In the genomic region with DNA sequence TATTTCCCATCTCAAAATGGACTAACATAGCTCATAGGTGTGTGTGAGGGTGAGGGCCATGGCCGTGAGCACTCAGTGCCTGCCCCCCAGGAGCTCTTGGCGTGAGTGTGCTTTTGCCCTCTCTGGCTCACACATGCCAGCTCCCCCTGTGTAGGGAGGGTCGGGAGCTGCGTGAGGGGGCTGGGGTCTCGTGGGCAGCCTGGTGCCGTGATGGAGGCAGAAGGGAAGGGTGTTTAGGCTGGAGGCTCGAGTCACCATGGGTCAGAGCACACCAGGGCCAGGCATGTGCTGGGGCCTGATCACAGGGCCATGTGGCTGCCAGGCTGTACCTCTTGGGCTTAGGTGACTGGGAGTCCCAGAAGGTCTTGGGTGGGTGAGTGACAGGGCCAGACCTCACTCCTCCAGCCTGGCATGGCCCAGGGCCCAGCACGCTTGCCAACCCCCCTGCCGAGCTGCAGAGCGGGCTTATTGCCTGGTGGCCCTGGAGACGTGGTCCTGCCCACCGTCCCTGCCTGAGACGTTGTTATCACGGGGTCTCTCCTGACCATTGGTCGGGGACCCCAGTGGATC, we compare ENCODE assay signal across 17 cellular contexts. TPM values are rescaled to one million over a fixed set of nuclear protein-coding genes. Genes with fewer than 3 reads are reported as not detected.
DNase-seq lines count a peak whose midpoint lies in the region; ATAC-seq, FAIRE-seq and TF ChIP-seq lines count a peak whose summit lies in the region.
"Had no signal": no experiment of that assay in that cellular context is flagged by ENCODE, and none has a peak within 500 bp of the region (broad histone marks: within the 10 kb centered on the region; RNA-seq: fewer than 3 reads in every experiment).

No MANE protein-coding gene starts in this region.

- H3K4me2 ChIP-seq in HepG2 (ENCODE audit: low read depth, low read length) = no peak overlapping the region
- H3K4me2 ChIP-seq: BLaER1 treated with 17β-estradiol and CSF1 and Interleukin-3, amounts not matched to agents 10 nM and 100 nM; GM23338 had no signal

- H3K9me3 ChIP-seq in left ventricle myocardium inferior (replicated peaks) (no peaks in the 10 kb centered on the region), HepG2 (ENCODE audit: low read length) (no peaks in the 10 kb centered on the region)
- H3K9me3 ChIP-seq: BLaER1 treated with 17β-estradiol and CSF1 and Interleukin-3, amounts not matched to agents 10 nM and 100 nM had no signal

- H3K36me3 ChIP-seq in left ventricle myocardium inferior (no peaks in the 10 kb centered on the region), HepG2 (replicated peaks in 1 of 2; ENCODE audit: control insufficient read depth in 1 of 2, insufficient read depth in 2 of 2, low read length in 2 of 2) (no peaks in the 10 kb centered on the region)
- H3K36me3 ChIP-seq: BLaER1 treated with 17β-estradiol and CSF1 and Interleukin-3, amounts not matched to agents 10 nM and 100 nM had no signal

- TF ChIP-seq EP300 in HepG2 (IDR thresholded peaks at IDR 0.05; ENCODE audit: low read depth in 2 of 2, low read length in 2 of 2) = no peak
- TF ChIP-seq EP300 in HepG2 (CRISPR knock-in tag; IDR thresholded peaks at IDR 0.05; ENCODE audit: borderline replicate concordance) = no peak

- H2AFZ ChIP-seq in HepG2 (ENCODE audit: low read length) = no peak overlapping the region
- H2AFZ ChIP-seq: GM23338 had no signal

- ATAC-seq in left cardiac atrium = no peak
- peak; percentile 12; the same call in 1 of the 3 replicates for ATAC-seq in HepG2
- no peak for ATAC-seq in stimulated activated effector memory CD8-positive, alpha-beta T cell treated with anti-CD3 and anti-CD28 coated beads, Interleukin-12 subunit alpha, Interleukin-12 subunit beta, amount 100 ng/mL, for 72 hours
- ATAC-seq in GM18517 (IDR thresholded peaks at IDR 0.05; ENCODE audit: unreplicated experiment) = no peak
- ATAC-seq: GM12878 had no signal

- TF ChIP-seq CTCF in left ventricle myocardium inferior (IDR thresholded peaks at IDR 0.05; ENCODE audit: borderline replicate concordance) = no peak
- TF ChIP-seq CTCF in HepG2 (CRISPR knock-in tag; IDR thresholded peaks at IDR 0.05) = no peak

- H3K4me1 Mint-ChIP-seq in stimulated activated effector memory CD8-positive, alpha-beta T cell treated with anti-CD3 and anti-CD28 coated beads, Interleukin-12 subunit alpha, Interleukin-12 subunit beta, amount 100 ng/mL, for 72 hours = no peaks in the 10 kb centered on the region
- H3K4me1 Mint-ChIP-seq: CD4-positive, CD25-positive, alpha-beta regulatory T cell had no signal

- peaks cover 84% of the 10 kb centered on the region for H3K27me3 ChIP-seq in left ventricle myocardium inferior (ENCODE audit: low read depth)
- H3K27me3 ChIP-seq in HepG2 (ENCODE audit: control insufficient read depth in 1 of 2, insufficient read depth in 2 of 2, low read length in 2 of 2) = peaks cover 0 to 2% of the 10 kb centered on the region in 2 experiments; a peak in 2 of 5 replicates

- POLR2A ChIA-PET in HepG2 (lab: Yijun Ruan, JAX) = interaction anchor here (0.6 to 1.5 kb wide), 2 partner anchors 17 to 20 kb away, joined by 3 to 4 read pairs; no protein-coding TSS in a partner anchor

- no peaks in the 10 kb centered on the region for H3K9me3 Mint-ChIP-seq in stimulated activated effector memory CD8-positive, alpha-beta T cell treated with anti-CD3 and anti-CD28 coated beads, Interleukin-12 subunit alpha, Interleukin-12 subunit beta, amount 100 ng/mL, for 72 hours
- H3K9me3 Mint-ChIP-seq: GM23338 had no signal

- intact Hi-C loops in left cardiac atrium (cut with DNase I) (no loop called here), left ventricle myocardium inferior (cut with micrococcal nuclease) (no loop called here), HepG2 (cut with micrococcal nuclease; ENCODE audit: unreplicated experiment) (no loop called here), posterior vena cava (cut with DNase I) (no loop called here)

- no peaks in the 10 kb centered on the region for H4K20me1 ChIP-seq in HepG2 (ENCODE audit: insufficient read depth, low read length)

- H3K27ac ChIP-seq in left ventricle myocardium inferior (replicated peaks) (no peak overlapping the region), HepG2 (ENCODE audit: extremely low read length, insufficient read depth, low read length) (no peak overlapping the region)
- H3K27ac ChIP-seq: 22Rv1; BLaER1 treated with 17β-estradiol and CSF1 and Interleukin-3, amounts not matched to agents 10 nM and 100 nM had no signal

- no peak for FAIRE-seq in HepG2 (lab: Jason Lieb, UNC)
- FAIRE-seq: GM12878, GM18507 had no signal

- H3K27ac Mint-ChIP-seq in stimulated activated effector memory CD8-positive, alpha-beta T cell treated with anti-CD3 and anti-CD28 coated beads, Interleukin-12 subunit alpha, Interleukin-12 subunit beta, amount 100 ng/mL, for 72 hours = no peak overlapping the region
- H3K27ac Mint-ChIP-seq: CD4-positive, CD25-positive, alpha-beta regulatory T cell; GM23338 had no signal

- no TSS peak for BruUV-seq in HepG2 (replicated peaks; lab: Mats Ljungman, UMichigan)

- DNase-seq in DMS 273 (lab: John Stamatoyannopoulos, UW; ENCODE audit: unreplicated experiment) (peak; percentile 12), DMS 273 treated with DMSO at 0.1 percent for 48 hours (lab: John Stamatoyannopoulos, UW) (no peak), left cardiac atrium (peak; percentile 6), left ventricle myocardium inferior (no peak), HepG2 (ENCODE audit: low spot score) (no peak), posterior vena cava (ENCODE audit: low spot score) (peak; percentile 61)
- DNase-seq in stimulated activated effector memory CD8-positive, alpha-beta T cell treated with anti-CD3 and anti-CD28 coated beads, Interleukin-12 subunit alpha, Interleukin-12 subunit beta, amount 100 ng/mL, for 72 hours (ENCODE audit: low spot score in 2 of 2) = no peak
- DNase-seq: AML-193; CD4-positive, CD25-positive, alpha-beta regulatory T cell; DMS79; H9 had no signal

- no peak for TF ChIP-seq RAD21 in HepG2 (CRISPR knock-in tag; IDR thresholded peaks at IDR 0.05)

- 30% methylated on average over 6 of the region's 15 CpGs for WGBS in HepG2 (ENCODE audit: low lambda C conversion rate)

- no peak overlapping the region for H3K4me3 Mint-ChIP-seq in stimulated activated effector memory CD8-positive, alpha-beta T cell treated with anti-CD3 and anti-CD28 coated beads, Interleukin-12 subunit alpha, Interleukin-12 subunit beta, amount 100 ng/mL, for 72 hours
- H3K4me3 Mint-ChIP-seq: CD4-positive, CD25-positive, alpha-beta regulatory T cell; GM23338; H9 had no signal

- H3K4me3 ChIP-seq in left ventricle myocardium inferior = no peak overlapping the region
- H3K4me3 ChIP-seq in HepG2 (replicated peaks in 1 of 3; ENCODE audit: insufficient read depth in 1 of 3, low read depth in 2 of 3, low read length in 3 of 3) = no peak overlapping the region
- H3K4me3 ChIP-seq: BLaER1 treated with 17β-estradiol and CSF1 and Interleukin-3, amounts not matched to agents 10 nM and 100 nM; GM12878; GM23338 had no signal

- CTCF ChIA-PET in HepG2 (lab: Yijun Ruan, JAX; ENCODE audit: low intra/inter-chr PET ratio, low total read pairs) = no interaction called here

- H3K9ac ChIP-seq in HepG2 (ENCODE audit: insufficient read depth, low read depth, low read length) = no peak overlapping the region
- H3K9ac ChIP-seq: BLaER1 treated with 17β-estradiol and CSF1 and Interleukin-3, amounts not matched to agents 10 nM and 100 nM had no signal

- H3K4me1 ChIP-seq in left ventricle myocardium inferior (no peaks in the 10 kb centered on the region), HepG2 (ENCODE audit: insufficient read depth, low read length) (peaks cover 37% of the 10 kb centered on the region)
- H3K4me1 ChIP-seq: BLaER1 treated with 17β-estradiol and CSF1 and Interleukin-3, amounts not matched to agents 10 nM and 100 nM had no signal

- no peaks in the 10 kb centered on the region for H3K36me3 Mint-ChIP-seq in stimulated activated effector memory CD8-positive, alpha-beta T cell treated with anti-CD3 and anti-CD28 coated beads, Interleukin-12 subunit alpha, Interleukin-12 subunit beta, amount 100 ng/mL, for 72 hours
- H3K36me3 Mint-ChIP-seq: CD4-positive, CD25-positive, alpha-beta regulatory T cell had no signal

- no peak for TF ChIP-seq POLR2A in HepG2 (IDR thresholded peaks at IDR 0.05; ENCODE audit: insufficient read depth in 1 of 2, low read depth in 2 of 2, low read length in 2 of 2)

- in situ Hi-C loops in HepG2 (cut with HindIII; ENCODE audit: extremely low pct_ligation_motif_present, low pct_unique_long_range_greater_than_20kb) = no loop called here

- no peaks in the 10 kb centered on the region for H3K79me2 ChIP-seq in HepG2 (ENCODE audit: insufficient read depth, low read length)

TF ChIP-seq in HepG2, 621 proteins besides CTCF, POLR2A, EP300 and RAD21:
- TF ChIP-seq GATA4 (IDR thresholded peaks at IDR 0.05; ENCODE audit: borderline replicate concordance, low read depth) = no peak
- 0 out of 2 replicates have a peak, but pooled peaks have one; percentile 71 for TF ChIP-seq ZNF17 (CRISPR knock-in tag; IDR thresholded peaks at IDR 0.05)
- TF ChIP-seq ETV6 (CRISPR knock-in tag; conservative IDR thresholded peaks at IDR 0.05) = no peak

RNA-seq across cellular contexts. Expression of a gene that starts 44.0 kb away (rescaled TPM):
- total RNA-seq in left cardiac atrium = 1 to 10 TPM; 6.8 TPM
- 4.5 TPM for total RNA-seq in left ventricle myocardium inferior
- total RNA-seq in HepG2 (2016; rRNA removed; fragmentation: Illumina TruSeq; extraction: Trizol) = 43.8 and 69.7 TPM in 2 replicates
- 39.5 and 40.6 TPM in 2 replicates for total RNA-seq in HepG2 (2016; cell fraction: cytosol; rRNA removed; fragmentation: Illumina TruSeq; extraction: Trizol; ENCODE audit: low read depth)
- total RNA-seq in HepG2 (2016; cell fraction: insoluble cytoplasmic fraction; rRNA removed; fragmentation: Illumina TruSeq; extraction: Trizol) = 45.3 and 69.6 TPM in 2 replicates
- 83.4 and 93.4 TPM in 2 replicates for total RNA-seq in HepG2 (2016; cell fraction: membrane; rRNA removed; fragmentation: Illumina TruSeq; extraction: Trizol)
- 32.1 and 42.6 TPM in 2 replicates for total RNA-seq in HepG2 (2016; cell fraction: nucleus; rRNA removed; fragmentation: Illumina TruSeq; extraction: Trizol)
- 15.4 and 23.1 TPM in 2 replicates for polyA plus RNA-seq in HepG2 (2011; rRNA removed)
- polyA plus RNA-seq in HepG2 (2011; cell fraction: cytosol; rRNA removed) = 20.0 and 39.6 TPM in 2 replicates
- 34.6 and 44.2 TPM in 2 replicates for polyA plus RNA-seq in HepG2 (2011; cell fraction: nucleus; rRNA removed)
- 13.5 and 14.6 TPM in 2 replicates for polyA plus RNA-seq in HepG2 (2012)
- polyA plus RNA-seq in HepG2 (2016; cell fraction: cytosol; fragmentation: Illumina TruSeq; extraction: Trizol; ENCODE audit: low read depth) = 40.9 and 41.6 TPM in 2 replicates
- 48.4 and 52.4 TPM in 2 replicates for polyA plus RNA-seq in HepG2 (2016; cell fraction: insoluble cytoplasmic fraction; fragmentation: Illumina TruSeq; extraction: Trizol; ENCODE audit: low read depth)
- 74.1 and 77.9 TPM in 2 replicates for polyA plus RNA-seq in HepG2 (2016; cell fraction: membrane; fragmentation: Illumina TruSeq; extraction: Trizol; ENCODE audit: low read depth)
- polyA plus RNA-seq in HepG2 (2016; cell fraction: nucleus; fragmentation: Illumina TruSeq; extraction: Trizol; ENCODE audit: insufficient read depth, low read depth) = 63.0 and 70.2 TPM in 2 replicates
- polyA minus RNA-seq in HepG2 (2011; rRNA and poly(A)+ RNA removed; ENCODE audit: low replicate concordance) = 0.07 and 154 TPM in 2 replicates
- 31.1 and 39.3 TPM in 2 replicates for polyA minus RNA-seq in HepG2 (2011; cell fraction: cytosol; rRNA and poly(A)+ RNA removed)
- polyA minus RNA-seq in HepG2 (2011; cell fraction: nucleus; rRNA and poly(A)+ RNA removed) = 9.3 and 10.7 TPM in 2 replicates
- total RNA-seq in posterior vena cava = 10 to 100 TPM; 56.4 to 61.5 TPM
- total RNA-seq: CD4-positive, CD25-positive, alpha-beta regulatory T cell had no signal
- polyA plus RNA-seq: CD4-positive, CD25-positive, alpha-beta regulatory T cell; GM12878 had no signal

Comparison
In these comparisons a context has a peak if more than half of its experiments do, and no peak if none do; other contexts are left out.
1. DNase-seq: peak in DMS 273 (single experiment), left cardiac atrium (single experiment) and posterior vena cava (single experiment); none in DMS 273 treated with DMSO at 0.1 percent for 48 hours (single experiment), left ventricle myocardium inferior (single experiment), HepG2 (single experiment) and stimulated activated effector memory CD8-positive, alpha-beta T cell treated with anti-CD3 and anti-CD28 coated beads, Interleukin-12 subunit alpha, Interleukin-12 subunit beta, amount 100 ng/mL, for 72 hours (0 of 2).